Comparison of ENCODE assay signal across 1 cellular context in the genomic region with DNA sequence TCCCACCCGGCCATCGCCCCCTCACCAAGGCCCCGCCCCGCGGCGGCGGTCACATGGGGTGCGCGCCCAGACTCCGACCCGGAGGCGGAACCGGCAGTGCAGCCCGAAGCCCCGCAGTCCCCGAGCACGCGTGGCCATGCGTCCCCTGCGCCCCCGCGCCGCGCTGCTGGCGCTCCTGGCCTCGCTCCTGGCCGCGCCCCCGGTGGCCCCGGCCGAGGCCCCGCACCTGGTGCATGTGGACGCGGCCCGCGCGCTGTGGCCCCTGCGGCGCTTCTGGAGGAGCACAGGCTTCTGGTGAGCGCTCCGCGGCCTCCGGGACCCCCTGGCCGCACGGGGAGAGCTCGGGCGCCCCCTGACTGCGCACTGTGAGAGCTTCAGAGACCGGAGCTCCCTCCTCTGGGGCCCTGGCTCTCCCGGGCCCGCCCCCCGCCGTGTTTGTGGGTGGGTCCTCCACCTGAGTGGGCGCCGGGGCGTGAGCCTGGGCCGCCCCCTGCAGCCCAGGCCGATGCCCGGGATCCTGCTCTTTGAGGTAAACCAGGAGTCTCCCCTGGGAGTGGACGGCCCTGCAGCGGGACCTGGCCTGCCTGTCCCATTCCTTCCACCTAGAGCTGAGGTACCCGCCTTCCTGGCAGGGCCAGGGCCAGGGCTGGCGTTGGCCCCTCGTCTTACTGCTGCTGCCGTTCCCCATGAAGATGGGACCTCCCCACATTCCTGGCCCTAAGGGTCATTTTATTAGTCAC.
TF ChIP-seq lines count a peak whose summit lies in the region.

IDUA (plus strand) TSS at position 96 of the 740 bp plus-strand sequence; CDS start at position 137, 41 bp downstream.

TF ChIP-seq in HepG2, 621 proteins besides CTCF, POLR2A, EP300 and RAD21 (continued from another document and continues in another):
- TF ChIP-seq, protein P1, sequence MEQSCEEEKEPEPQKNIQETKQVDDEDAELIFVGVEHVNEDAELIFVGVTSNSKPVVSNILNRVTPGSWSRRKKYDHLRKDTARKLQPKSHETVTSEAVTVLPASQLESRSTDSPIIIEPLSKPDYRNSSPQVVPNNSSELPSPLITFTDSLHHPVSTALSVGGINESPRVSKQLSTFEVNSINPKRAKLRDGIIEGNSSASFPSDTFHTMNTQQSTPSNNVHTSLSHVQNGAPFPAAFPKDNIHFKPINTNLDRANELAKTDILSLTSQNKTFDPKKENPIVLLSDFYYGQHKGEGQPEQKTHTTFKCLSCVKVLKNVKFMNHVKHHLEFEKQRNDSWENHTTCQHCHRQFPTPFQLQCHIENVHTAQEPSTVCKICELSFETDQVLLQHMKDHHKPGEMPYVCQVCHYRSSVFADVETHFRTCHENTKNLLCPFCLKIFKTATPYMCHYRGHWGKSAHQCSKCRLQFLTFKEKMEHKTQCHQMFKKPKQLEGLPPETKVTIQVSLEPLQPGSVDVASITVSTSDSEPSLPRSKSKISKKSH (CRISPR knock-in tag; IDR thresholded peaks at IDR 0.05; ENCODE audit: borderline replicate concordance), result no peak
- no peak; the same call in 1 of the 2 replicates for TF ChIP-seq NCOA2 (CRISPR knock-in tag; IDR thresholded peaks at IDR 0.05)
- no peak for TF ChIP-seq FOXC1 (CRISPR knock-in tag; IDR thresholded peaks at IDR 0.05; ENCODE audit: borderline replicate concordance)
- TF ChIP-seq, protein P2, sequence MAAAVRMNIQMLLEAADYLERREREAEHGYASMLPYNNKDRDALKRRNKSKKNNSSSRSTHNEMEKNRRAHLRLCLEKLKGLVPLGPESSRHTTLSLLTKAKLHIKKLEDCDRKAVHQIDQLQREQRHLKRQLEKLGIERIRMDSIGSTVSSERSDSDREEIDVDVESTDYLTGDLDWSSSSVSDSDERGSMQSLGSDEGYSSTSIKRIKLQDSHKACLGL (CRISPR knock-in tag; IDR thresholded peaks at IDR 0.05), result peak; percentile 77; the same call in 1 of the 2 replicates
- TF ChIP-seq ZKSCAN5 (CRISPR knock-in tag; IDR thresholded peaks at IDR 0.05), result no peak
- peak; percentile 56; the same call in 1 of the 2 replicates for TF ChIP-seq ZNF547 (CRISPR knock-in tag; IDR thresholded peaks at IDR 0.05)
- TF ChIP-seq, protein P3, sequence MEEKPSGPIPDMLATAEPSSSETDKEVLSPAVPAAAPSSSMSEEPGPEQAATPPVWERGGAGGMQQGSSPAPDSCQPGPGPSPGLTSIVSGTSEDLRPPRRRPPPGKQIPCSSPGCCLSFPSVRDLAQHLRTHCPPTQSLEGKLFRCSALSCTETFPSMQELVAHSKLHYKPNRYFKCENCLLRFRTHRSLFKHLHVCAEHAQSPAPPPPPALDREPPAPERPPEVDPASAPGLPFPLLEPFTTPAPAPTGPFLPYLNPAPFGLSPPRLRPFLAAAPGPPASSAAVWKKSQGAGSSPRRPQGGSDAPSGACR (CRISPR knock-in tag; IDR thresholded peaks at IDR 0.05), result no peak
- TF ChIP-seq GFI1 (CRISPR knock-in tag; IDR thresholded peaks at IDR 0.05; ENCODE audit: borderline replicate concordance), result peak; percentile 59; the same call in 1 of the 2 replicates
- no peak for TF ChIP-seq MYNN (CRISPR knock-in tag; IDR thresholded peaks at IDR 0.05; ENCODE audit: low read depth)
- TF ChIP-seq IKZF1 (IDR thresholded peaks at IDR 0.05), result no peak
- no peak for TF ChIP-seq ZNF570 (CRISPR knock-in tag; IDR thresholded peaks at IDR 0.05; ENCODE audit: borderline replicate concordance)
- TF ChIP-seq ZNF619 (CRISPR knock-in tag; IDR thresholded peaks at IDR 0.05), result no peak
- TF ChIP-seq TBL1XR1 (IDR thresholded peaks at IDR 0.05; ENCODE audit: borderline replicate concordance, low read length, partially characterized antibody), result no peak
- TF ChIP-seq ZNF569 (CRISPR knock-in tag; IDR thresholded peaks at IDR 0.05; ENCODE audit: borderline replicate concordance), result no peak
- no peak for TF ChIP-seq HMGXB3 (CRISPR knock-in tag; IDR thresholded peaks at IDR 0.05; ENCODE audit: borderline replicate concordance)
- no peak for TF ChIP-seq THYN1 (CRISPR knock-in tag; IDR thresholded peaks at IDR 0.05; ENCODE audit: borderline replicate concordance, low read depth)
- TF ChIP-seq REXO4 (CRISPR knock-in tag; IDR thresholded peaks at IDR 0.05; ENCODE audit: borderline replicate concordance), result no peak
- no peak for TF ChIP-seq KLF9 (CRISPR knock-in tag; IDR thresholded peaks at IDR 0.05; ENCODE audit: low read depth)
- TF ChIP-seq ZKSCAN1 (IDR thresholded peaks at IDR 0.05; ENCODE audit: low read length), result no peak
- TF ChIP-seq KLF15 (CRISPR knock-in tag; IDR thresholded peaks at IDR 0.05; ENCODE audit: borderline replicate concordance), result peak; percentile 85; the same call in 1 of the 2 replicates
- TF ChIP-seq ZFY (CRISPR knock-in tag; IDR thresholded peaks at IDR 0.05), result peak; percentile 82
- peak; percentile 71 for TF ChIP-seq XRCC5 (optimal IDR thresholded peaks at IDR 0.05; ENCODE audit: low read length)
- no peak for TF ChIP-seq ZNF17 (CRISPR knock-in tag; IDR thresholded peaks at IDR 0.05)
- no peak for TF ChIP-seq ZNF264 (CRISPR knock-in tag; IDR thresholded peaks at IDR 0.05)
- peak; percentile 78; the same call in 1 of the 2 replicates for TF ChIP-seq ZNF431 (CRISPR knock-in tag; IDR thresholded peaks at IDR 0.05; ENCODE audit: borderline replicate concordance, low read depth)
- no peak for TF ChIP-seq ZNF382 (CRISPR knock-in tag; IDR thresholded peaks at IDR 0.05; ENCODE audit: borderline replicate concordance)
- no peak for TF ChIP-seq E2F5 (CRISPR knock-in tag; conservative IDR thresholded peaks at IDR 0.05)
- TF ChIP-seq TCF12 (IDR thresholded peaks at IDR 0.05), result no peak
- TF ChIP-seq TCF12 (CRISPR knock-in tag; IDR thresholded peaks at IDR 0.05), result no peak
- peak; percentile 54; the same call in 1 of the 2 replicates for TF ChIP-seq ZGPAT (CRISPR knock-in tag; IDR thresholded peaks at IDR 0.05)
- TF ChIP-seq ZNF496 (CRISPR knock-in tag; IDR thresholded peaks at IDR 0.05; ENCODE audit: insufficient replicate concordance), result no peak
- no peak for TF ChIP-seq NCOR1 (IDR thresholded peaks at IDR 0.05; ENCODE audit: borderline replicate concordance, low read length)
- no peak for TF ChIP-seq TERF1 (CRISPR knock-in tag; IDR thresholded peaks at IDR 0.05)
- peak; percentile 74; the same call in 1 of the 2 replicates for TF ChIP-seq ZSCAN29 (CRISPR knock-in tag; conservative IDR thresholded peaks at IDR 0.05)
- TF ChIP-seq ZNF468 (CRISPR knock-in tag; IDR thresholded peaks at IDR 0.05), result 0 out of 2 replicates have a peak, but pooled peaks have one; percentile 62
- no peak for TF ChIP-seq ZNF83 (CRISPR knock-in tag; IDR thresholded peaks at IDR 0.05; ENCODE audit: borderline replicate concordance)
- TF ChIP-seq ZNF598 (CRISPR knock-in tag; IDR thresholded peaks at IDR 0.05; ENCODE audit: borderline replicate concordance), result no peak
- no peak for TF ChIP-seq REST (IDR thresholded peaks at IDR 0.05; ENCODE audit: borderline replicate concordance in 1 of 2, low read depth in 1 of 2, low read length in 2 of 2)
- 0 out of 2 replicates have a peak, but pooled peaks have one; percentile 38 for TF ChIP-seq POGZ (CRISPR knock-in tag; IDR thresholded peaks at IDR 0.05)
- TF ChIP-seq ZNF101 (CRISPR knock-in tag; IDR thresholded peaks at IDR 0.05; ENCODE audit: borderline replicate concordance, low read depth), result no peak
- peak; percentile 70 for TF ChIP-seq HNF1B (CRISPR knock-in tag; IDR thresholded peaks at IDR 0.05)
- TF ChIP-seq NAIF1 (CRISPR knock-in tag; IDR thresholded peaks at IDR 0.05; ENCODE audit: borderline replicate concordance), result no peak
- no peak for TF ChIP-seq RBAK (CRISPR knock-in tag; IDR thresholded peaks at IDR 0.05)
- no peak for TF ChIP-seq ZNF235 (CRISPR knock-in tag; IDR thresholded peaks at IDR 0.05; ENCODE audit: borderline replicate concordance)
- no peak for TF ChIP-seq ZNF557 (CRISPR knock-in tag; IDR thresholded peaks at IDR 0.05)
- TF ChIP-seq ZNF782 (CRISPR knock-in tag; IDR thresholded peaks at IDR 0.05; ENCODE audit: borderline replicate concordance), result no peak; the same call in 1 of the 2 replicates
- 0 out of 2 replicates have a peak, but pooled peaks have one; percentile 16 for TF ChIP-seq KDM3A (CRISPR knock-in tag; IDR thresholded peaks at IDR 0.05; ENCODE audit: low read depth)
